ENCODE assay signal across 1 cellular context in genomic region chr22:22593964-22594656, GRCh38.
TF ChIP-seq lines count a peak whose summit lies in the region.

No MANE protein-coding gene starts in this region.

TF ChIP-seq in GM12878, 131 proteins besides CTCF, POLR2A, EP300 and RAD21 (continued from another document):
- no peak for TF ChIP-seq BCLAF1 (IDR thresholded peaks at IDR 0.05)
- no peak for TF ChIP-seq HCFC1 (IDR thresholded peaks at IDR 0.05; ENCODE audit: low read length)
